2 cellular contexts compared by ENCODE assay signal in the genomic region with DNA sequence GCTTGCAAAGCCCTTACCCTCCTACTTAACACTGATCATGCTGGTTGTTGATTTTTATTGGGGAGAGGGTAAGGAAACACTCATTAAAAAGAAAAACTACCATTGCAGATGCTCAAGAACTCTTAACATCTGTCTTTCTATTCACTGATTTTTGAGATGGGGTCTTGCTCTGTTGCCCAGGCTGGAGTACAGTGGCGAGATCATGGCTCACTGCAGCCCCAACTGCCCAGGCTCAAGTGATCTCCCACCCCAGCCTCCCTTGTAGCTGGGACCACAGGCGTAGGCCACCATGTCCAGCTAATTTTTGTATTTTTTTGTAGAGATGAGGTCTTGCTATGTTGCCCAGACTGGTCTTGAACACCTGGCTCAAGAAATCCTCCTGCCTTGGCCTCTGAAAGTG.
TF ChIP-seq lines count a peak whose summit lies in the region.

No MANE protein-coding gene starts in this region.

TF ChIP-seq in HepG2, 621 proteins besides CTCF, POLR2A, EP300 and RAD21:
- no peak for TF ChIP-seq IRX3 (CRISPR knock-in tag; IDR thresholded peaks at IDR 0.05; ENCODE audit: borderline replicate concordance, low read depth)
- peak; percentile 78 for TF ChIP-seq ZNF121 (CRISPR knock-in tag; IDR thresholded peaks at IDR 0.05)
TF ChIP-seq in HepG2: peak in this region for 1.

TF ChIP-seq in WTC11, 78 proteins besides CTCF, POLR2A, EP300 and RAD21:
- peak; percentile 85 for TF ChIP-seq ZNF121 (CRISPR knock-in tag; IDR thresholded peaks at IDR 0.05)
- TF ChIP-seq NR2C2 (CRISPR knock-in tag; IDR thresholded peaks at IDR 0.05), result no peak
